Comparison of ENCODE assay signal across 1 cellular context in the genomic region with DNA sequence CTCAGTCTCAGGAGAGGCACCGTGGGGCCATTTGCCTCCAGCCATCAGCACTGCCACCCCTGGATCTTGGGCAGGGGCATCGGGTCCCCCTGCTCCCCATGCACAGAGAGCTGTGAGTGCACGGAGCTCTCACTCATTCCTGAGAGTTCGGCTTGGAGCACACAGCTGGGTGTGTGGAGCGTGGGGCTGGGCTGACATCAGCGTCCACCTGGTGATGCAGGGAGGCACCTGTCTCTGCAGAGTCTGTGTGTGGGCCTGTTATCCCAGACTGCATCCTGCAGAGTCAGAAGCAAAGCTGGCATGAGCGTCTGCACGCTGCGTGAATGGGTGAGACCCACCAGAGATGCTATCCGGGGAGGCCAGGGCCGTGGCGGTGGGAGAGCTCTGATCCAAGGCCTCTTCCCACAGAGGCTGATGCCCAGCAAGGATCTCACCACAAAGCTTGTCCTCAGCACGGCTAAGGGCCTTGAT.
TF ChIP-seq lines count a peak whose summit lies in the region.

No MANE protein-coding gene starts in this region.

TF ChIP-seq in H1, 55 proteins besides CTCF, POLR2A, EP300 and RAD21 (continued from another document):
- no peak for TF ChIP-seq RXRA (IDR thresholded peaks at IDR 0.05; ENCODE audit: insufficient read depth, low read depth, low read length)
- no peak for TF ChIP-seq FOSL1 (IDR thresholded peaks at IDR 0.05; ENCODE audit: insufficient read depth, low read depth, low read length)
- no peak for TF ChIP-seq TAF1 (IDR thresholded peaks at IDR 0.05; ENCODE audit: low read depth, low read length)
- TF ChIP-seq KDM4A (IDR thresholded peaks at IDR 0.05; ENCODE audit: low read depth, low read length, severe bottlenecking): no peak
- no peak for TF ChIP-seq POU5F1 (IDR thresholded peaks at IDR 0.05; ENCODE audit: low read depth, low read length)
- TF ChIP-seq PHF8 (conservative IDR thresholded peaks at IDR 0.05; ENCODE audit: low read depth, low read length): no peak
- no peak for TF ChIP-seq RBBP5 (IDR thresholded peaks at IDR 0.05; ENCODE audit: borderline replicate concordance, low read depth, low read length)
- TF ChIP-seq KDM5A (IDR thresholded peaks at IDR 0.05; ENCODE audit: low read length): no peak
- no peak for TF ChIP-seq SIN3A (conservative IDR thresholded peaks at IDR 0.05 in 1 of 2, IDR thresholded peaks at IDR 0.05 in 1 of 2; ENCODE audit: low read depth in 1 of 2, low read length in 2 of 2)
- no peak for TF ChIP-seq CTBP2 (IDR thresholded peaks at IDR 0.05; ENCODE audit: borderline replicate concordance, insufficient read depth, insufficient read length, low read length)
- no peak for TF ChIP-seq TCF12 (IDR thresholded peaks at IDR 0.05; ENCODE audit: low read depth, low read length)
